ENCODE assay signal across 18 cellular contexts in the genomic region with DNA sequence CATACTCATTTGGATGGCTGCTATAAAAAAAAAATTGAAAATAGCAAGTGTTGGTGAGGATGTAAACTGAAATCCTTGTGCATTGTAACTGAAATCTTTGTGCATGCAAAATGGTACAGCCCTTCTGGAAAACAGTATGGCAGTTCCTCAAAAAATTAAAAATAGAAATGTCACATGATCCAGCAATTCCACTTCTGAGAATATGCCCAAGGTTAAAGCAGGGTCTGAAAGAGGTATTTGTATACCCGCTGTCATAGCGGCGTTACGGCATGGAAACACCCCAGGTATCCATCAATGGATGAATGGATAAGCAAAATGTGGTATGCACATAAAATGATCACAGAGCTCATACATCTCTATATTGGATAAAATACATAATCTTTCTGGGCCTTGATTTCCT.
"Had no signal": no experiment of that assay in that cellular context is flagged by ENCODE, and none has a peak within 500 bp of the region (broad histone marks: within the 10 kb centered on the region; RNA-seq: fewer than 3 reads in every experiment).

No MANE protein-coding gene starts in this region.

- H3K9me3 ChIP-seq: esophagus muscularis mucosa, gastroesophageal sphincter, mucosa of descending colon, neutrophil, upper lobe of left lung, uterus had no signal

- H3K4me1 ChIP-seq: gastroesophageal sphincter, upper lobe of left lung, uterus had no signal

- H3K27ac ChIP-seq: coronary artery, epithelial cell of prostate, esophagus muscularis mucosa, gastroesophageal sphincter, hepatocyte, neutrophil, upper lobe of left lung, uterus had no signal

- ATAC-seq: gastroesophageal sphincter; left colon; mucosa of descending colon; naive thymus-derived CD8-positive, alpha-beta T cell had no signal

- H3K4me2 ChIP-seq: hepatocyte had no signal

- H2AFZ ChIP-seq: hepatocyte had no signal

- H3K4me3 ChIP-seq: coronary artery, esophagus muscularis mucosa, gastroesophageal sphincter, hepatocyte, mucosa of descending colon, upper lobe of left lung, uterus had no signal

- H3K27me3 ChIP-seq: esophagus muscularis mucosa, gastroesophageal sphincter, hepatocyte, neutrophil, upper lobe of left lung, uterus had no signal

- DNase-seq: effector memory CD4-positive, alpha-beta T cell; glutamatergic neuron; kidney; left colon; mammary epithelial cell; mucosa of descending colon; naive thymus-derived CD8-positive, alpha-beta T cell; small intestine; stimulated activated CD4-positive, alpha-beta T cell treated with anti-CD3 and anti-CD28 coated beads, Interleukin-12 subunit alpha, Interleukin-12 subunit beta, amount 100 ng/mL, for 4 hours; stimulated activated naive CD4-positive, alpha-beta T cell treated with Interleukin-2 at 50 U/mL for 16 hours; upper lobe of left lung; uterus had no signal
